11 cellular contexts compared by ENCODE assay signal in genomic region chr17:76485569-76485968, GRCh38. TPM values are rescaled to one million over a fixed set of nuclear protein-coding genes. Genes with fewer than 3 reads are reported as not detected.
A peak's percentile ranks its signal among the peaks of the same experiment; 100 is the strongest.
DNase-seq lines count a peak whose midpoint lies in the region; ATAC-seq lines count a peak whose summit lies in the region.
"Had no signal": no experiment of that assay in that cellular context is flagged by ENCODE, and none has a peak within 500 bp of the region (broad histone marks: within the 10 kb centered on the region; RNA-seq: fewer than 3 reads in every experiment).

No MANE protein-coding gene starts in this region.

- H3K27ac ChIP-seq in epithelial cell of prostate, result peak overlapping the region; percentile 22
- H3K27ac ChIP-seq: neural progenitor cell had no signal

- DNase-seq in C1 segment of cervical spinal cord (lab: John Stamatoyannopoulos, UW), result peak in 10 of 14 donors; percentile 17 to 63 (median 46)
- DNase-seq in NCI-H748 treated with DMSO at 0.1 percent for 48 hours (lab: John Stamatoyannopoulos, UW), result peak; percentile 0
- DNase-seq in epithelial cell of prostate (ENCODE audit: low read depth, low spot score), result no peak
- peak; percentile 31 for DNase-seq in occipital lobe (lab: John Stamatoyannopoulos, UW)
- DNase-seq in stimulated activated CD4-positive, alpha-beta T cell treated with anti-CD3 and anti-CD28 coated beads, Interleukin-4, amount 100 ng/mL, for 4 hours, result no peak
- no peak for DNase-seq in effector CD8-positive, alpha-beta T cell (lab: John Stamatoyannopoulos, UW)
- DNase-seq: central memory CD4-positive, alpha-beta T cell; NCI-H187 had no signal

- no peak for ATAC-seq in HG03196 (IDR thresholded peaks at IDR 0.05; ENCODE audit: unreplicated experiment)
- ATAC-seq in GM21390 (IDR thresholded peaks at IDR 0.05; ENCODE audit: unreplicated experiment), result no peak

RNA-seq across cellular contexts. Expression of gene RHBDF2, which starts 15.7 kb away (rescaled TPM):
- 2.2 TPM for total RNA-seq in occipital lobe

RNA-seq across cellular contexts. Expression of gene AANAT, which starts 18.2 kb away (rescaled TPM):
- not detected for total RNA-seq in occipital lobe

RNA-seq across cellular contexts. Expression of gene UBE2O, which starts 32.6 kb away (rescaled TPM):
- 30.3 TPM for total RNA-seq in occipital lobe

RNA-seq across cellular contexts. Expression of gene CYGB, which starts 51.9 kb away (rescaled TPM):
- total RNA-seq in occipital lobe, result 1.2 TPM

RNA-seq across cellular contexts. Expression of gene PRCD, which starts 54.3 kb away (rescaled TPM):
- 1.9 TPM for total RNA-seq in occipital lobe

Comparison
In these comparisons a context has a peak if more than half of its experiments do, and no peak if none do; other contexts are left out.
1. DNase-seq: peak in C1 segment of cervical spinal cord (10 of 14), NCI-H748 treated with DMSO at 0.1 percent for 48 hours (single experiment) and occipital lobe (single experiment); none in epithelial cell of prostate (single experiment), stimulated activated CD4-positive, alpha-beta T cell treated with anti-CD3 and anti-CD28 coated beads, Interleukin-4, amount 100 ng/mL, for 4 hours (0 of 2) and effector CD8-positive, alpha-beta T cell (single experiment).